ENCODE assay signal across 8 cellular contexts in the genomic region with DNA sequence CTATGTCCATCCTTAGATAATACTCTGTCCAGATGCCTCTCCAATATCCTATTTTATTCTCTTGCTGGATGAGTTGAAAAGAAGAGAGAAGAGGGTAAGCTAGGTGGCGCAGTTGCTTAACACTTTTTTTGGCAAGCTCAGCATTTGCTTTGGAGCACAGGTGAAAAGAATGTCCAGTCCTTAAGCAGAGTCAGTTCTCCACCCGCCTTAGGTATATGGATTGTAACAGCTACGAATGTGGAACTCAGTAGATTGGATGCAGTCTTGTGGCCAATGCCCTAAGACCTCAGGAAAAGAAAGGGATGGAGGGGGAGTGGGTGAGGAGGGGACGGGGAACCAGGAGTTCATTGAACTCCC.
DNase-seq lines count a peak whose midpoint lies in the region; ATAC-seq, FAIRE-seq and TF ChIP-seq lines count a peak whose summit lies in the region.

No MANE protein-coding gene starts in this region.

- no peaks in the 10 kb centered on the region for H3K79me2 ChIP-seq in endothelial cell of umbilical vein (ENCODE audit: control insufficient read depth, insufficient read depth, low read length)

- no peaks in the 10 kb centered on the region for H3K9me1 ChIP-seq in endothelial cell of umbilical vein (replicated peaks; ENCODE audit: control insufficient read depth, extremely low read depth, insufficient read depth, low read length)

- H3K27me3 Mint-ChIP-seq in activated B cell treated with CpG ODN at 0.5 μM for 24 hours (peaks cover 58% of the 10 kb centered on the region), mesothelial cell of epicardium (ENCODE audit: low read depth) (peaks cover 57% of the 10 kb centered on the region)

- no peaks in the 10 kb centered on the region for H4K20me1 ChIP-seq in endothelial cell of umbilical vein (replicated peaks; ENCODE audit: control insufficient read depth, extremely low read depth, insufficient read depth, low read length)

- H3K4me3 ChIP-seq in endothelial cell of umbilical vein (replicated peaks in 1 of 3; ENCODE audit: insufficient read depth in 1 of 3, low read depth in 1 of 3, low read length in 3 of 3): peak overlapping the region in 1 of 3 experiments; percentile 50
- H3K4me3 ChIP-seq in subcutaneous abdominal adipose tissue (ENCODE audit: low read depth in 1 of 5, low read length in 5 of 5): peak overlapping the region; percentile 67 to 80 (median 72)

- H2AFZ ChIP-seq in endothelial cell of umbilical vein (ENCODE audit: low read depth, low read length): no peak overlapping the region

- peak overlapping the region; percentile 82 for H3K4me2 ChIP-seq in endothelial cell of umbilical vein (ENCODE audit: insufficient read depth, low read length)

- H3K27ac ChIP-seq in endothelial cell of umbilical vein (ENCODE audit: insufficient read depth, low read depth, low read length): no peak overlapping the region
- H3K27ac ChIP-seq in subcutaneous abdominal adipose tissue (ENCODE audit: low read depth, low read length): peak overlapping the region; percentile 55

- H3K36me3 Mint-ChIP-seq in activated B cell treated with CpG ODN at 0.5 μM for 24 hours (ENCODE audit: low read depth) (no peaks in the 10 kb centered on the region), mesothelial cell of epicardium (no peaks in the 10 kb centered on the region)

- TF ChIP-seq POLR2A in endothelial cell of umbilical vein (IDR thresholded peaks at IDR 0.05; ENCODE audit: low read depth, low read length): no peak

- H3K4me1 Mint-ChIP-seq in activated B cell treated with CpG ODN at 0.5 μM for 24 hours (peaks cover 14% of the 10 kb centered on the region), mesothelial cell of epicardium (peaks cover 24% of the 10 kb centered on the region)

- CTCF ChIA-PET in activated B cell treated with CpG ODN at 0.5 μM for 24 hours (lab: Charles Lee): interaction anchor here (0.7 to 3.1 kb wide), 2 partner anchors 34 to 114 kb away, joined by 3 to 12 read pairs; no protein-coding TSS in a partner anchor
- CTCF ChIA-PET in endothelial cell of umbilical vein (lab: Charles Lee): interaction anchor here (0.7 to 7.5 kb wide), 30 partner anchors 9 to 583 kb away, joined by 3 to 181 read pairs (median 5); a partner anchor contains a TSS

- dilution Hi-C loops in endothelial cell of umbilical vein (cut with MboI; ENCODE audit: extremely low pct_ligation_motif_present, low sequenced_read_pairs): no loop called here

- FAIRE-seq in endothelial cell of umbilical vein (lab: Jason Lieb, UNC): peak; percentile 89

- H3K4me3 Mint-ChIP-seq in activated B cell treated with CpG ODN at 0.5 μM for 24 hours (peak overlapping the region; percentile 69), mesothelial cell of epicardium (peak overlapping the region; percentile 73)

- no peak overlapping the region for H3K9ac ChIP-seq in endothelial cell of umbilical vein (replicated peaks; ENCODE audit: extremely low read depth, insufficient read depth, low read length)
- H3K9ac ChIP-seq in subcutaneous abdominal adipose tissue (ENCODE audit: low read length in 5 of 5): peak overlapping the region in 2 of 5 donors; percentile 43 to 61

- POLR2A ChIA-PET in activated B cell treated with CpG ODN at 0.5 μM for 24 hours (lab: Charles Lee): no interaction called here
- POLR2A ChIA-PET in endothelial cell of umbilical vein (lab: Charles Lee): no interaction called here

- H3K4me1 ChIP-seq in endothelial cell of umbilical vein (ENCODE audit: control insufficient read depth, extremely low read depth, insufficient read depth, low read length) (peaks cover 9% of the 10 kb centered on the region), subcutaneous abdominal adipose tissue (ENCODE audit: control insufficient read depth in 5 of 5, insufficient read depth in 5 of 5, low read length in 5 of 5) (peaks cover 0 to 28% (median 20%) of the 10 kb centered on the region in 5 donors)

- peaks cover 28 to 36% of the 10 kb centered on the region in 2 experiments for H3K27me3 ChIP-seq in endothelial cell of umbilical vein (ENCODE audit: control insufficient read depth in 2 of 2, insufficient read depth in 2 of 2, low read length in 2 of 2)
- H3K27me3 ChIP-seq in subcutaneous abdominal adipose tissue (ENCODE audit: control insufficient read depth in 5 of 5, insufficient read depth in 4 of 5, low read length in 5 of 5): peaks cover 0 to 6% (median 3%) of the 10 kb centered on the region in 5 donors

- H3K9me3 Mint-ChIP-seq in activated B cell treated with CpG ODN at 0.5 μM for 24 hours: no peaks in the 10 kb centered on the region
- no peaks in the 10 kb centered on the region for H3K9me3 Mint-ChIP-seq in mesothelial cell of epicardium

- DNase-seq in AG08396 (ENCODE audit: low spot score): peak; percentile 36
- peak; percentile 60 for DNase-seq in NCI-H2196 (lab: John Stamatoyannopoulos, UW; ENCODE audit: unreplicated experiment)
- no peak for DNase-seq in activated B cell treated with CpG ODN at 0.5 μM for 24 hours
- DNase-seq in endothelial cell of umbilical vein (ENCODE audit: low read depth, low spot score): peak; percentile 68
- peak in 1 of 2 experiments; percentile 62 for DNase-seq in mesothelial cell of epicardium (ENCODE audit: low spot score in 2 of 2, unreplicated experiment in 2 of 2)

- TF ChIP-seq CTCF in activated B cell treated with CpG ODN at 0.5 μM for 24 hours (IDR thresholded peaks at IDR 0.05) (no peak), endothelial cell of umbilical vein (IDR thresholded peaks at IDR 0.05; ENCODE audit: extremely low read depth in 1 of 2, insufficient read depth in 1 of 2, low read depth in 1 of 2, low read length in 2 of 2) (peak; percentile 36 to 54), mesothelial cell of epicardium (IDR thresholded peaks at IDR 0.05; ENCODE audit: unreplicated experiment) (peak; percentile 48)

- intact Hi-C loops in activated B cell treated with CpG ODN at 0.5 μM for 24 hours (cut with micrococcal nuclease) (loop anchor here (1.0 kb wide), 3 partner anchors 113 to 582 kb away; no protein-coding TSS in a partner anchor), endothelial cell of umbilical vein (cut with micrococcal nuclease) (loop anchor here (1.0 to 2.0 kb wide), 6 partner anchors 109 to 582 kb away; no protein-coding TSS in a partner anchor)

- H3K36me3 ChIP-seq in endothelial cell of umbilical vein (ENCODE audit: control insufficient read depth in 2 of 2, extremely low read depth in 1 of 2, insufficient read depth in 2 of 2, low read length in 2 of 2) (no peaks in the 10 kb centered on the region), subcutaneous abdominal adipose tissue (ENCODE audit: control insufficient read depth in 5 of 5, insufficient read depth in 5 of 5, low read length in 5 of 5) (no peaks in the 10 kb centered on the region)

- BruUV-seq in endothelial cell of umbilical vein (replicated peaks; lab: Mats Ljungman, UMichigan): no TSS peak

- H3K9me3 ChIP-seq in endothelial cell of umbilical vein (replicated peaks; ENCODE audit: control insufficient read depth, insufficient read depth, low read length) (no peaks in the 10 kb centered on the region), subcutaneous abdominal adipose tissue (ENCODE audit: control insufficient read depth in 5 of 5, low read length in 5 of 5) (no peaks in the 10 kb centered on the region)

- H3K27ac Mint-ChIP-seq in activated B cell treated with CpG ODN at 0.5 μM for 24 hours (no peak overlapping the region), mesothelial cell of epicardium (peak overlapping the region; percentile 80)

- ATAC-seq in GM18858 (IDR thresholded peaks at IDR 0.05; ENCODE audit: unreplicated experiment) (peak; percentile 66), HG03159 (IDR thresholded peaks at IDR 0.05; ENCODE audit: unreplicated experiment) (peak; percentile 63), activated B cell treated with CpG ODN at 0.5 μM for 24 hours (ENCODE audit: low read depth) (no peak)

TF ChIP-seq in endothelial cell of umbilical vein, 7 proteins besides CTCF, POLR2A, EP300 and RAD21:
- TF ChIP-seq EZH2 (IDR thresholded peaks at IDR 0.05; ENCODE audit: borderline replicate concordance, low read depth, low read length, severe bottlenecking) (no peak), JUN (IDR thresholded peaks at IDR 0.05; ENCODE audit: borderline replicate concordance, insufficient read depth, insufficient read length, low read depth) (no peak), POLR2AphosphoS5 (IDR thresholded peaks at IDR 0.05; ENCODE audit: insufficient read depth, low read depth, low read length) (no peak), MYC (IDR thresholded peaks at IDR 0.05; ENCODE audit: low read depth, low read length) (no peak), GATA2 (IDR thresholded peaks at IDR 0.05; ENCODE audit: insufficient read depth, insufficient read length, low read depth, low read length) (no peak), FOS (IDR thresholded peaks at IDR 0.05; ENCODE audit: borderline replicate concordance, insufficient read depth, low read length) (no peak)
- TF ChIP-seq, protein P1, sequence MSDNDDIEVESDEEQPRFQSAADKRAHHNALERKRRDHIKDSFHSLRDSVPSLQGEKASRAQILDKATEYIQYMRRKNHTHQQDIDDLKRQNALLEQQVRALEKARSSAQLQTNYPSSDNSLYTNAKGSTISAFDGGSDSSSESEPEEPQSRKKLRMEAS (IDR thresholded peaks at IDR 0.05; ENCODE audit: insufficient read depth, insufficient read length): no peak
TF ChIP-seq in endothelial cell of umbilical vein: peak in this region for 0.
